Comparison of ENCODE assay signal across 1 cellular context in genomic region chr6:2939315-2940009, GRCh38.
A peak's percentile ranks its signal among the peaks of the same experiment; 100 is the strongest.
TF ChIP-seq lines count a peak whose summit lies in the region.

No MANE protein-coding gene starts in this region.

TF ChIP-seq in HepG2, 621 proteins besides CTCF, POLR2A, EP300 and RAD21:
- 0 out of 2 replicates have a peak, but pooled peaks have one; percentile 9 for TF ChIP-seq ZNF687 (CRISPR knock-in tag; IDR thresholded peaks at IDR 0.05)
- no peak for TF ChIP-seq ZBTB8A (CRISPR knock-in tag; IDR thresholded peaks at IDR 0.05; ENCODE audit: borderline replicate concordance, low read depth)
- no peak for TF ChIP-seq MED8 (CRISPR knock-in tag; IDR thresholded peaks at IDR 0.05; ENCODE audit: insufficient replicate concordance)
- TF ChIP-seq ASH2L (IDR thresholded peaks at IDR 0.05; ENCODE audit: insufficient read length, low read depth, low read length): no peak
- no peak for TF ChIP-seq ZNF777 (CRISPR knock-in tag; IDR thresholded peaks at IDR 0.05)
- 0 out of 2 replicates have a peak, but pooled peaks have one; percentile 3 for TF ChIP-seq ZNF121 (CRISPR knock-in tag; IDR thresholded peaks at IDR 0.05)
- no peak for TF ChIP-seq ZNF234 (CRISPR knock-in tag; conservative IDR thresholded peaks at IDR 0.05)
- no peak for TF ChIP-seq ZNF30 (CRISPR knock-in tag; IDR thresholded peaks at IDR 0.05)
- no peak for TF ChIP-seq MYPOP (CRISPR knock-in tag; IDR thresholded peaks at IDR 0.05)
- no peak for TF ChIP-seq GTF2F1 (IDR thresholded peaks at IDR 0.05; ENCODE audit: low read length)
- TF ChIP-seq KAT8 (CRISPR knock-in tag; IDR thresholded peaks at IDR 0.05): no peak
- no peak for TF ChIP-seq DNMT1 (CRISPR knock-in tag; IDR thresholded peaks at IDR 0.05)
- TF ChIP-seq SMARCC2 (IDR thresholded peaks at IDR 0.05): no peak
- TF ChIP-seq NR0B2 (CRISPR knock-in tag; IDR thresholded peaks at IDR 0.05): no peak
- TF ChIP-seq ZSCAN25 (CRISPR knock-in tag; IDR thresholded peaks at IDR 0.05): no peak
- no peak for TF ChIP-seq ZZZ3 (CRISPR knock-in tag; IDR thresholded peaks at IDR 0.05; ENCODE audit: borderline replicate concordance)
- no peak for TF ChIP-seq SMYD3 (CRISPR knock-in tag; IDR thresholded peaks at IDR 0.05)
- no peak for TF ChIP-seq ZNF780A (CRISPR knock-in tag; IDR thresholded peaks at IDR 0.05)
TF ChIP-seq in HepG2: peak in this region for 2.
